In the genomic region with DNA sequence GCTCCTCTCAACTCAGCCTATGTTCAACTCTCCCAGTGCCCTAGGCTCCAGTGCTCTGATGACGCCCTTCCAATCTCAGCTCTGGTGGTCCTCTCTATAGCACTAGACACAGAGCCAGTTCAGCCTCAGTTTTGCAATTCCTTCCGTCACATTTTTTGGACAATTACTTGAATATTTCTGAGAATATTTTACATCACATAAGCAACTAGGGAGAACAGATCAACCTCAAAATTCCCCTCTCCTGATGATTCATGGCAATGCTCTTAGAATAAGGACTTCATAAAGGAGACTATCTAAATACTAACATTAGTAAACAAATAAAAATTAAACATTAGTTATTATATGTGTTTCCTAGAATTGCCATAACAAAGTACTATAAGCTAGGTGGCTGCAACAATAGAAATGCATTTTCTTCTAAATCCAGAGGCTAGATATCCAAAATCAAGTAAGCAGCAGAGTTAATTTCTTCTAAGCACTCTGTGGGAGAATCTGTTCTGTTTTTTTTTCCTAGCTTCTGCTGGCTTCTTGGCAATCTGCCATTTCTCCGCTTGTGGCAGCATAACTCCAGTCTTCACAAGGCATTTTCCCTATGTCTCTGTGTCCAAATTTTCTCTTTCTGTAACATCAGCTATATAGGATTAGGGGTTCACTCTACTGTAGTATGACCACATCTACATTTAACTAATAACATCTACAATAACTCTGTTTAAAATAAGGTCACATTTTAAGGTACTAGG, we compare ENCODE assay signal across 13 cellular contexts.
A peak's percentile ranks its signal among the peaks of the same experiment; 100 is the strongest.
DNase-seq lines count a peak whose midpoint lies in the region; ATAC-seq, FAIRE-seq and TF ChIP-seq lines count a peak whose summit lies in the region.
"Had no signal": no experiment of that assay in that cellular context is flagged by ENCODE, and none has a peak within 500 bp of the region (broad histone marks: within the 10 kb centered on the region; RNA-seq: fewer than 3 reads in every experiment).

No MANE protein-coding gene starts in this region.

- POLR2A ChIA-PET in K562 (lab: Yijun Ruan, JAX), result no interaction called here

- H4K20me1 ChIP-seq in K562 (replicated peaks; ENCODE audit: control insufficient read depth, insufficient read depth, low read length), result no peaks in the 10 kb centered on the region

- in situ Hi-C loops in K562 (cut with MboI), result no loop called here

- H3K27ac ChIP-seq in K562 (ENCODE audit: extremely low read depth, low read depth, low read length) (no peak overlapping the region), sigmoid colon (no peak overlapping the region)
- H3K27ac ChIP-seq: dorsolateral prefrontal cortex, upper lobe of right lung had no signal

- TF ChIP-seq POLR2A in K562 (conservative IDR thresholded peaks at IDR 0.05) (no peak), sigmoid colon (IDR thresholded peaks at IDR 0.05) (no peak)

- TF ChIP-seq CTCF in K562 (IDR thresholded peaks at IDR 0.05 in 2 of 3, conservative IDR thresholded peaks at IDR 0.05 in 1 of 3; ENCODE audit: insufficient read depth in 2 of 3, low read depth in 1 of 3, low read length in 3 of 3) (no peak), progenitor cell of endocrine pancreas (IDR thresholded peaks at IDR 0.05; ENCODE audit: unreplicated experiment) (no peak), sigmoid colon (IDR thresholded peaks at IDR 0.05) (no peak)

- no peaks in the 10 kb centered on the region for H3K36me3 ChIP-seq in K562 (ENCODE audit: control insufficient read depth, insufficient read depth, low read length)
- H3K36me3 ChIP-seq in sigmoid colon, result no peaks in the 10 kb centered on the region
- H3K36me3 ChIP-seq: upper lobe of right lung had no signal

- intact Hi-C loops in K562 (cut with micrococcal nuclease), result no loop called here
- intact Hi-C loops in sigmoid colon (cut with DNase I), result no loop called here

- no peak overlapping the region for H2AFZ ChIP-seq in K562 (ENCODE audit: low read depth, low read length)

- WGBS in K562 (ENCODE audit: insufficient coverage, low coverage, missing lambda C conversion rate), result 13% methylated on average over 3 of the region's 3 CpGs
- WGBS in sigmoid colon, 2 donors, result 60 to 66% methylated on average over 3 of the region's 3 CpGs

- DNase-seq in COR-L47 (lab: John Stamatoyannopoulos, UW) (peak; percentile 58), LHCN-M2 (ENCODE audit: low read depth) (peak; percentile 10), K562 (ENCODE audit: extremely low read depth in 1 of 4, low spot score in 3 of 4) (peak in 1 of 4 experiments; percentile 19), left kidney (ENCODE audit: low read depth, low spot score) (peak; percentile 61), progenitor cell of endocrine pancreas (ENCODE audit: low spot score, unreplicated experiment) (no peak), sigmoid colon (no peak), germinal center (ENCODE audit: low spot score) (no peak)
- no peak for DNase-seq in activated naive CD4-positive, alpha-beta T cell (lab: John Stamatoyannopoulos, UW)
- DNase-seq: DMS79 treated with DMSO at 0.1 percent for 48 hours, HFFc6, T-cell, upper lobe of right lung had no signal

- no TSS peak for BruUV-seq in K562 (replicated peaks; lab: Mats Ljungman, UMichigan)

- H3K4me2 ChIP-seq in K562 (ENCODE audit: insufficient read depth, low read length), result no peak overlapping the region

- H3K79me2 ChIP-seq in K562 (ENCODE audit: control insufficient read depth, insufficient read depth, low read length), result no peaks in the 10 kb centered on the region

- H3K9me3 ChIP-seq in K562 (replicated peaks; ENCODE audit: control insufficient read depth, insufficient read depth, low read depth, low read length), result no peaks in the 10 kb centered on the region; the same call in 1 of the 2 replicates
- H3K9me3 ChIP-seq in sigmoid colon, result no peaks in the 10 kb centered on the region
- H3K9me3 ChIP-seq: upper lobe of right lung had no signal

- H3K4me3 ChIP-seq in K562 (no peak overlapping the region), sigmoid colon (no peak overlapping the region)
- H3K4me3 ChIP-seq: dorsolateral prefrontal cortex, upper lobe of right lung had no signal

- no peaks in the 10 kb centered on the region for H3K9me1 ChIP-seq in K562 (ENCODE audit: control insufficient read depth, insufficient read depth, low read length)

- TF ChIP-seq RAD21 in K562 (CRISPR knock-in tag; conservative IDR thresholded peaks at IDR 0.05 in 1 of 2, IDR thresholded peaks at IDR 0.05 in 1 of 2), result no peak

- no peak overlapping the region for H3K9ac ChIP-seq in K562 (ENCODE audit: insufficient read depth in 1 of 2, low read depth in 2 of 2, low read length in 2 of 2)

- no peaks in the 10 kb centered on the region for H3K4me1 ChIP-seq in K562 (replicated peaks in 1 of 2; ENCODE audit: control insufficient read depth in 2 of 2, insufficient read depth in 2 of 2, low read length in 2 of 2)
- H3K4me1 ChIP-seq in sigmoid colon, result peaks cover 0 to 4% (median 0%) of the 10 kb centered on the region in 4 donors
- H3K4me1 ChIP-seq: upper lobe of right lung had no signal

- no peaks in the 10 kb centered on the region for H3K4me1 Mint-ChIP-seq in progenitor cell of endocrine pancreas (ENCODE audit: low read depth)
- H3K4me1 Mint-ChIP-seq: T-cell had no signal

- no peaks in the 10 kb centered on the region for H3K27me3 Mint-ChIP-seq in progenitor cell of endocrine pancreas
- H3K27me3 Mint-ChIP-seq: T-cell had no signal

- ATAC-seq in K562, result no peak
- ATAC-seq: T-cell, upper lobe of right lung had no signal

- no peaks in the 10 kb centered on the region for H3K36me3 Mint-ChIP-seq in progenitor cell of endocrine pancreas (ENCODE audit: insufficient read depth)
- H3K36me3 Mint-ChIP-seq: T-cell had no signal

- no peak for FAIRE-seq in K562 (lab: Jason Lieb, UNC)

- TF ChIP-seq EP300 in K562 (IDR thresholded peaks at IDR 0.05; ENCODE audit: low read length) (no peak), sigmoid colon (IDR thresholded peaks at IDR 0.05) (no peak)

- H3K27me3 ChIP-seq in K562 (ENCODE audit: control insufficient read depth in 2 of 2, insufficient read depth in 2 of 2, low read length in 2 of 2), result no peaks in the 10 kb centered on the region
- H3K27me3 ChIP-seq in sigmoid colon, result no peaks in the 10 kb centered on the region
- H3K27me3 ChIP-seq: upper lobe of right lung had no signal

- CTCF ChIA-PET in K562 (lab: Yijun Ruan, JAX; ENCODE audit: low intra/inter-chr PET ratio), result no interaction called here

- no peak overlapping the region for H3K27ac Mint-ChIP-seq in progenitor cell of endocrine pancreas
- H3K27ac Mint-ChIP-seq: HFFc6, T-cell had no signal

- no peak overlapping the region for H3K4me3 Mint-ChIP-seq in progenitor cell of endocrine pancreas (ENCODE audit: low read depth)
- H3K4me3 Mint-ChIP-seq: HFFc6, T-cell had no signal

- H3K9me3 Mint-ChIP-seq in progenitor cell of endocrine pancreas (ENCODE audit: low read depth), result no peaks in the 10 kb centered on the region

TF ChIP-seq in K562, 482 proteins besides CTCF, POLR2A, EP300 and RAD21:
- TF ChIP-seq NFIC (IDR thresholded peaks at IDR 0.05) (peak; percentile 70), TFAM (CRISPR knock-in tag; conservative IDR thresholded peaks at IDR 0.05) (no peak), ZNF551 (CRISPR knock-in tag; IDR thresholded peaks at IDR 0.05) (no peak)

Comparison
In these comparisons a context has a peak if more than half of its experiments do, and no peak if none do; other contexts are left out.
1. DNase-seq: peak in COR-L47 (single experiment), LHCN-M2 (single experiment) and left kidney (single experiment); none in progenitor cell of endocrine pancreas (single experiment), sigmoid colon (single experiment), germinal center (single experiment) and activated naive CD4-positive, alpha-beta T cell (0 of 4).